ENCODE assay signal across 11 cellular contexts in genomic region chr1:164561007-164561406, GRCh38. TPM values are rescaled to one million over a fixed set of nuclear protein-coding genes. Genes with fewer than 3 reads are reported as not detected.
DNase-seq lines count a peak whose midpoint lies in the region; ATAC-seq and TF ChIP-seq lines count a peak whose summit lies in the region.
"Had no signal": no experiment of that assay in that cellular context is flagged by ENCODE, and none has a peak within 500 bp of the region (broad histone marks: within the 10 kb centered on the region; RNA-seq: fewer than 3 reads in every experiment).

No MANE protein-coding gene starts in this region.

- H3K4me2 ChIP-seq in skeletal muscle satellite cell (ENCODE audit: low read length) = peak overlapping the region; percentile 86

- TF ChIP-seq POLR2A in adrenal gland (IDR thresholded peaks at IDR 0.05) = no peak

- ATAC-seq in GM18868 (IDR thresholded peaks at IDR 0.05; ENCODE audit: unreplicated experiment) (no peak), GM18870 (IDR thresholded peaks at IDR 0.05; ENCODE audit: unreplicated experiment) (no peak), HG03520 (IDR thresholded peaks at IDR 0.05; ENCODE audit: unreplicated experiment) (no peak)

- H3K27ac ChIP-seq in adrenal gland = peak overlapping the region in 4 of 5 donors; percentile 28 to 87 (median 83)

- peak overlapping the region; percentile 86 for H3K9ac ChIP-seq in iPS-15b (ENCODE audit: low read depth, low read length)
- peak overlapping the region; percentile 80 for H3K9ac ChIP-seq in skeletal muscle satellite cell (ENCODE audit: low read depth, low read length)

- DNase-seq in HCEC 1CT = peak; percentile 25
- no peak for DNase-seq in adrenal gland
- DNase-seq in NCI-H446 (lab: John Stamatoyannopoulos, UW) = no peak
- DNase-seq: effector CD4-positive, alpha-beta T cell; stimulated activated CD4-positive, alpha-beta T cell treated with anti-CD3 and anti-CD28 coated beads, Interleukin-4, amount 100 ng/mL, for 4 hours; T-helper 2 cell had no signal

- H3K9me3 ChIP-seq in adrenal gland (replicated peaks in 1 of 3) = no peaks in the 10 kb centered on the region
- no peaks in the 10 kb centered on the region for H3K9me3 ChIP-seq in iPS-15b (ENCODE audit: control insufficient read depth, insufficient read depth, low read length)
- no peaks in the 10 kb centered on the region for H3K9me3 ChIP-seq in skeletal muscle satellite cell (replicated peaks; ENCODE audit: low read length)

- TF ChIP-seq CTCF in adrenal gland (IDR thresholded peaks at IDR 0.05) = no peak

- H3K27me3 ChIP-seq in adrenal gland = no peaks in the 10 kb centered on the region
- no peaks in the 10 kb centered on the region for H3K27me3 ChIP-seq in iPS-15b (ENCODE audit: control insufficient read depth, insufficient read depth, low read length)
- H3K27me3 ChIP-seq in skeletal muscle satellite cell (ENCODE audit: control insufficient read depth, insufficient read depth, low read length) = no peaks in the 10 kb centered on the region

- intact Hi-C loops in adrenal gland (cut with DNase I) = no loop called here

- H3K4me3 ChIP-seq in adrenal gland = peak overlapping the region in 3 of 4 donors; percentile 46 to 75 (median 57)
- peak overlapping the region; percentile 72 for H3K4me3 ChIP-seq in iPS-15b (ENCODE audit: low read depth, low read length)
- H3K4me3 ChIP-seq in skeletal muscle satellite cell (ENCODE audit: low read length) = peak overlapping the region; percentile 84

- H3K36me3 ChIP-seq in adrenal gland (replicated peaks in 1 of 2) (no peaks in the 10 kb centered on the region), iPS-15b (ENCODE audit: control insufficient read depth, insufficient read depth, low read length) (no peaks in the 10 kb centered on the region), skeletal muscle satellite cell (ENCODE audit: insufficient read depth, low read length) (no peaks in the 10 kb centered on the region)

- H3K4me1 ChIP-seq in adrenal gland (replicated peaks in 1 of 2) (peaks cover 16 to 41% of the 10 kb centered on the region in 2 donors), iPS-15b (ENCODE audit: control insufficient read depth, insufficient read depth, low read length) (peaks cover 21% of the 10 kb centered on the region), skeletal muscle satellite cell (ENCODE audit: control insufficient read depth, insufficient read depth, low read length) (peaks cover 19% of the 10 kb centered on the region)

- WGBS in adrenal gland, 4 donors = 1 to 7% (median 5%) methylated on average over 7 of the region's 7 CpGs

RNA-seq across cellular contexts. Expression of gene PBX1, which starts 2.0 kb away (rescaled TPM):
- total RNA-seq in adrenal gland = 100 to 1,000 TPM in 4 of 8 donors, 10 to 100 TPM in 4; 53.3 to 294 (median 111) TPM
- polyA plus RNA-seq in adrenal gland = 100 to 1,000 TPM in 1 of 3 donors, 10 to 100 TPM in 2; 13.0 to 153 (median 17.3) TPM
- 13.7 and 14.2 TPM in 2 replicates for total RNA-seq in skeletal muscle satellite cell (2012; rRNA removed)
